ENCODE assay signal across 19 cellular contexts in the genomic region with DNA sequence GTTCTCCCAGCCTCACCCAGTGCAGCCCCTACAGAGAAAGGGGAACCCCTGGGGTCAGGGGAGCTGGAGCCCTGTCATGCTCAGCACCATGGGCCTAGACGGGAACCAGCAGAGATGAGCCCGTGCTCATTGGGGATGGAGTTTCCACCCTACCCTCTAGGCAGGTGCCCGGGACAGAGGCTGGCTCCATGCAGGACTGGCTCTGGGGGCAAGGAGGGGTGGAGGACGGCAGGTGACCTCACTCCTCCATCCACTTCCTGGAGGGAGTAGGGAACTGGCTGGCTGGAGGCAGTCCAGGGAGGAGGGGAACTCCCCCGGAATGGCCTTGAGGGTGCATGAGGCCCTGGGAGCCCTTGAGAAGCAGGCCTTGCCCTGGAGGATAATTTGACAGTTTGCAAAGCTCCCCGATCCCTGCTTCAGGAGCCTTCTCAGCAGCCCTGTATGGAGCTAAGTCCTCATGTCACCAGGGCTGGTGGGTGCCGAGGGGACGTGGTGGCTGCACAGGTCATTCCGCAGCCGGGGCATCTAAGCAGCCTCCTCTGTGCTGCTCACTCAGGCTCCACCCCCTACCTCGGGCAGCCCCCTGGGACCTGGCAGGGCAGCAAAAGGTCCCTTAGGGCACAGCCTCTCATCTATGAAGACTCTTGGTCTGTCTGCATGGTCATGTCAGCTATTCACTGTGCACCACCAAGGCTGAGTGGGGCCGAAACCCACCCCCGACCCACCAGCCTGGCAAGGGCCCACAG. TPM values are rescaled to one million over a fixed set of nuclear protein-coding genes. Genes with fewer than 3 reads are reported as not detected.
A peak's percentile ranks its signal among the peaks of the same experiment; 100 is the strongest.
DNase-seq lines count a peak whose midpoint lies in the region; ATAC-seq and TF ChIP-seq lines count a peak whose summit lies in the region.
"Had no signal": no experiment of that assay in that cellular context is flagged by ENCODE, and none has a peak within 500 bp of the region (broad histone marks: within the 10 kb centered on the region; RNA-seq: fewer than 3 reads in every experiment).

No MANE protein-coding gene starts in this region.

- peak overlapping the region; percentile 15 for H3K27ac Mint-ChIP-seq in dendritic cell treated with granulocyte-macrophage colony-stimulating factor and Interleukin-4, amounts not matched to agents 40 ng/mL and 50 ng/mL, for 4 days

- H3K36me3 ChIP-seq in BLaER1 (no peaks in the 10 kb centered on the region), neuronal stem cell (replicated peaks in 1 of 2; ENCODE audit: control insufficient read depth in 2 of 2, insufficient read depth in 2 of 2, low read length in 2 of 2) (no peaks in the 10 kb centered on the region), HAP-1 (replicated peaks) (no peaks in the 10 kb centered on the region)
- H3K36me3 ChIP-seq: left ventricle myocardium inferior, Peyer's patch, stomach had no signal

- DNase-seq in neuronal stem cell (ENCODE audit: low spot score): no peak
- no peak for DNase-seq in HAP-1 (ENCODE audit: low spot score in 2 of 2)
- no peak for DNase-seq in foreskin keratinocyte
- DNase-seq in GM19238 (ENCODE audit: insufficient read length, low spot score): no peak
- DNase-seq: activated CD4-positive, alpha-beta T cell treated with anti-CD3 and anti-CD28 coated beads, Interleukin-2, amount 50 U/mL, for 4 hours; effector CD8-positive, alpha-beta T cell; left ventricle myocardium inferior; naive thymus-derived CD4-positive, alpha-beta T cell; NCI-H1092; NCI-H748 treated with DMSO at 0.1 percent for 48 hours; Peyer's patch; stimulated activated CD4-positive, alpha-beta T cell treated with anti-CD3 and anti-CD28 coated beads, Interleukin-15, amount 100 ng/mL, for 24 hours; stomach had no signal

- H3K79me1 ChIP-seq in neuronal stem cell (ENCODE audit: low read depth, low read length): peaks cover 3% of the 10 kb centered on the region

- no peak overlapping the region for H3K4me3 Mint-ChIP-seq in dendritic cell treated with granulocyte-macrophage colony-stimulating factor and Interleukin-4, amounts not matched to agents 40 ng/mL and 50 ng/mL, for 4 days

- H2AFZ ChIP-seq in neuronal stem cell (ENCODE audit: low read length): no peak overlapping the region

- H3K9me3 ChIP-seq in BLaER1 (no peaks in the 10 kb centered on the region), neuronal stem cell (replicated peaks in 1 of 2; ENCODE audit: control insufficient read depth in 2 of 2, insufficient read depth in 1 of 2, low read depth in 1 of 2, low read length in 2 of 2) (no peaks in the 10 kb centered on the region), HAP-1 (no peaks in the 10 kb centered on the region)
- H3K9me3 ChIP-seq: left ventricle myocardium inferior, Peyer's patch, stomach had no signal

- H4K91ac ChIP-seq in neuronal stem cell (ENCODE audit: low read depth, low read length, poor library complexity): no peak overlapping the region

- H3K14ac ChIP-seq in neuronal stem cell (ENCODE audit: low read length): peak overlapping the region; percentile 67

- H3K4ac ChIP-seq in neuronal stem cell (ENCODE audit: low read length): peak overlapping the region; percentile 45

- ATAC-seq in GM19025 (IDR thresholded peaks at IDR 0.05; ENCODE audit: low read depth, unreplicated experiment) (peak; percentile 47), GM21447 (IDR thresholded peaks at IDR 0.05; ENCODE audit: unreplicated experiment) (no peak), foreskin keratinocyte (no peak)
- ATAC-seq: K562; naive thymus-derived CD4-positive, alpha-beta T cell had no signal

- H3K23ac ChIP-seq in neuronal stem cell (ENCODE audit: low read depth, low read length, poor library complexity): no peak overlapping the region

- H3K18ac ChIP-seq in neuronal stem cell (ENCODE audit: low read length): peak overlapping the region; percentile 54

- H3K4me2 ChIP-seq in BLaER1 (peak overlapping the region; percentile 66), neuronal stem cell (ENCODE audit: insufficient read depth, low read length, poor library complexity, severe bottlenecking) (no peak overlapping the region)

- no peaks in the 10 kb centered on the region for H3K36me3 Mint-ChIP-seq in dendritic cell treated with granulocyte-macrophage colony-stimulating factor and Interleukin-4, amounts not matched to agents 40 ng/mL and 50 ng/mL, for 4 days (ENCODE audit: low read depth)
- H3K36me3 Mint-ChIP-seq: naive thymus-derived CD4-positive, alpha-beta T cell had no signal

- H4K8ac ChIP-seq in neuronal stem cell (ENCODE audit: low read depth, low read length): no peak overlapping the region

- no peak overlapping the region for H3K9ac ChIP-seq in BLaER1
- H3K9ac ChIP-seq in neuronal stem cell (ENCODE audit: low read depth, low read length, poor library complexity): peak overlapping the region; percentile 40

- in situ Hi-C loops in HAP-1 (cut with MboI; ENCODE audit: low sequenced_read_pairs): loop anchor here (25.0 kb wide), 1 partner anchor 491 kb away; no protein-coding TSS in a partner anchor

- WGBS in neuronal stem cell (ENCODE audit: extremely low coverage in 2 of 2, insufficient read length in 2 of 2, insufficient replicate concordance in 1 of 2), 2 donors: no CpG with 5 or more reads among the region's 13 CpGs

- no peak for TF ChIP-seq CTCF in foreskin keratinocyte (conservative IDR thresholded peaks at IDR 0.05)

- H3K4me1 Mint-ChIP-seq in dendritic cell treated with granulocyte-macrophage colony-stimulating factor and Interleukin-4, amounts not matched to agents 40 ng/mL and 50 ng/mL, for 4 days (ENCODE audit: low read depth): peaks cover 48% of the 10 kb centered on the region

- no peak overlapping the region for H2BK5ac ChIP-seq in neuronal stem cell (ENCODE audit: low read length)

- peak overlapping the region; percentile 64 for H2BK15ac ChIP-seq in neuronal stem cell (ENCODE audit: low read length)

- intact Hi-C loops in dendritic cell treated with granulocyte-macrophage colony-stimulating factor and Interleukin-4, amounts not matched to agents 40 ng/mL and 50 ng/mL, for 4 days (cut with micrococcal nuclease): no loop called here

- H3K4me1 ChIP-seq in BLaER1 (peaks cover 41% of the 10 kb centered on the region), neuronal stem cell (ENCODE audit: control insufficient read depth in 2 of 2, insufficient read depth in 1 of 2, low read depth in 1 of 2, low read length in 2 of 2) (peaks cover 0 to 9% of the 10 kb centered on the region in 2 donors), HAP-1 (peaks cover 3% of the 10 kb centered on the region; the same call in 1 of the 2 replicates), foreskin keratinocyte (peaks cover 7% of the 10 kb centered on the region)

- H3K27ac ChIP-seq in BLaER1 (peak overlapping the region; percentile 27; the same call in 1 of the 2 replicates), neuronal stem cell (replicated peaks; ENCODE audit: low read length) (no peak overlapping the region), foreskin keratinocyte (no peak overlapping the region)
- H3K27ac ChIP-seq: left ventricle myocardium inferior, stomach had no signal

- peak overlapping the region; percentile 81 for H2AK5ac ChIP-seq in neuronal stem cell (ENCODE audit: low read depth, low read length)

- no peaks in the 10 kb centered on the region for H4K20me1 ChIP-seq in BLaER1

- no peaks in the 10 kb centered on the region for H3K9me3 Mint-ChIP-seq in dendritic cell treated with granulocyte-macrophage colony-stimulating factor and Interleukin-4, amounts not matched to agents 40 ng/mL and 50 ng/mL, for 4 days
- H3K9me3 Mint-ChIP-seq: naive thymus-derived CD4-positive, alpha-beta T cell had no signal

- no peaks in the 10 kb centered on the region for H3K27me3 ChIP-seq in BLaER1
- H3K27me3 ChIP-seq in neuronal stem cell (ENCODE audit: control insufficient read depth in 3 of 3, insufficient read depth in 3 of 3, low read depth in 1 of 3, low read length in 3 of 3): no peaks in the 10 kb centered on the region
- no peaks in the 10 kb centered on the region for H3K27me3 ChIP-seq in HAP-1 (ENCODE audit: low read depth)
- H3K27me3 ChIP-seq in foreskin keratinocyte: peaks cover 33% of the 10 kb centered on the region
- H3K27me3 ChIP-seq: Peyer's patch had no signal

- peak overlapping the region; percentile 3 for H2BK12ac ChIP-seq in neuronal stem cell (ENCODE audit: low read length)

- H3K4me3 ChIP-seq in BLaER1 (no peak overlapping the region), neuronal stem cell (ENCODE audit: low read length in 2 of 2) (no peak overlapping the region), HAP-1 (no peak overlapping the region)
- H3K4me3 ChIP-seq: K562, left ventricle myocardium inferior, stomach had no signal

- peaks cover 26% of the 10 kb centered on the region for H3K27me3 Mint-ChIP-seq in dendritic cell treated with granulocyte-macrophage colony-stimulating factor and Interleukin-4, amounts not matched to agents 40 ng/mL and 50 ng/mL, for 4 days
- H3K27me3 Mint-ChIP-seq: naive thymus-derived CD4-positive, alpha-beta T cell had no signal

- H2BK120ac ChIP-seq in neuronal stem cell (ENCODE audit: low read depth, low read length): peak overlapping the region; percentile 94

RNA-seq across cellular contexts. Expression of a gene that starts 2.1 kb away (rescaled TPM):
- 0.06 TPM for polyA plus RNA-seq in neuronal stem cell (2013, experiment 1 of 2)
- polyA plus RNA-seq in neuronal stem cell (2013, experiment 2 of 2): not detected
- not detected in 2 replicates for total RNA-seq in foreskin keratinocyte
- polyA plus RNA-seq in foreskin keratinocyte: not detected in 2 replicates
- total RNA-seq: K562, left ventricle myocardium inferior, pulmonary artery endothelial cell had no signal
- polyA plus RNA-seq: K562; naive thymus-derived CD4-positive, alpha-beta T cell had no signal

RNA-seq across cellular contexts. Expression of a gene that starts 33.5 kb away (rescaled TPM):
- polyA plus RNA-seq in neuronal stem cell (2013, experiment 1 of 2): 1.7 TPM
- polyA plus RNA-seq in neuronal stem cell (2013, experiment 2 of 2): 1.5 TPM
- total RNA-seq in foreskin keratinocyte: 7.3 and 8.5 TPM in 2 replicates
- polyA plus RNA-seq in foreskin keratinocyte: 8.2 and 8.4 TPM in 2 replicates
